17 cellular contexts compared by ENCODE assay signal in the genomic region with DNA sequence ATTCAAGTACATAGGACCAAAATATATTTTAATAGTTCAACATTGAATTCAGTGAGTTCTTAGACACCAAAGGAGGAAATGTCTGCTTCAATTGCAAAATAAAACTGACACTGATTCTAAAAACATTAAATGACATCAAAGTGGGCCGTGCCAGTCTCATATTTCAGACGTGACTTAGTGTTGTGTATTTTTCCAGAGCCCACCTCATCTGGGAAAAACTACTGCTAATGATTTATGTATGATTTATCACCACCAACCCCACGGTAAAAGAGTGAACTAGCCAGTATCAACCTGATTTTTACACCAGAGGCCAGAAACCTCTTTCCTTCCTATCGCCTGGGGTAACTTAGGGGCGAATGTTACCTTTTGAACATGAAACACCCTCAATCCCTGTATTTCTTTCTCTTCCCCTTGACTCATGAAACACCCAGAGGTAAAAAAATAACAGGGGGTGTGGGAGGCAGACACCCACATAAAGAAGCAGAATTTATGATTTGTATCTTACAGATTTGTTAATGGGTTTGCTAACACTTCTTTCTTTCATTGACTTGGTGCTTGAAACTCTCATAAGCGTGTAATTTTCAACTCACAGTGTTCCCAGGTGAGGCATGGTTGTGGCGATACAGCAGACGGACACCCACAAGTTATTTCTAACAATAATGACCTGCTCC.
"Had no signal": no experiment of that assay in that cellular context is flagged by ENCODE, and none has a peak within 500 bp of the region (broad histone marks: within the 10 kb centered on the region; RNA-seq: fewer than 3 reads in every experiment).

No MANE protein-coding gene starts in this region.

- H3K4me3 Mint-ChIP-seq: activated T-cell treated with anti-CD3 and anti-CD28 coated beads, Interleukin-2, amount 50 U/mL, for 72 hours; dendritic cell treated with granulocyte-macrophage colony-stimulating factor and Interleukin-4, amounts not matched to agents 40 ng/mL and 50 ng/mL, for 4 days; naive thymus-derived CD4-positive, alpha-beta T cell; stimulated activated naive B cell treated with anti-CD40 and anti-IgM and Interleukin-4, amounts not matched to agents 10 μg/mL and 1 μg/mL and 100 μg/mL, for 72 hours had no signal

- H3K4me3 ChIP-seq: adrenal gland, sigmoid colon had no signal

- H3K36me3 Mint-ChIP-seq: activated naive CD4-positive, alpha-beta T cell treated with anti-CD3 and anti-CD28 coated beads, Interleukin-2, amount 50 U/mL, for 72 hours; stimulated activated naive B cell treated with anti-CD40 and anti-IgM and Interleukin-4, amounts not matched to agents 10 μg/mL and 1 μg/mL and 100 μg/mL, for 72 hours had no signal

- H3K27ac ChIP-seq: adrenal gland, neutrophil, parathyroid adenoma, sigmoid colon had no signal

- H3K9ac ChIP-seq: parathyroid adenoma had no signal

- H3K27ac Mint-ChIP-seq: activated naive CD4-positive, alpha-beta T cell treated with anti-CD3 and anti-CD28 coated beads, Interleukin-2, amount 50 U/mL, for 72 hours; activated T-cell treated with anti-CD3 and anti-CD28 coated beads, Interleukin-2, amount 50 U/mL, for 72 hours; dendritic cell treated with granulocyte-macrophage colony-stimulating factor and Interleukin-4, amounts not matched to agents 40 ng/mL and 50 ng/mL, for 4 days; naive thymus-derived CD4-positive, alpha-beta T cell; stimulated activated naive B cell treated with anti-CD40 and anti-IgM and Interleukin-4, amounts not matched to agents 10 μg/mL and 1 μg/mL and 100 μg/mL, for 72 hours had no signal

- H3K36me3 ChIP-seq: adrenal gland, neutrophil, sigmoid colon had no signal

- DNase-seq: activated CD8-positive, alpha-beta memory T cell treated with anti-CD3 and anti-CD28 coated beads for 24 hours; activated CD8-positive, alpha-beta memory T cell treated with anti-CD3 and anti-CD28 coated beads, Interleukin-2, amount 50 U/mL, for 48 hours; activated effector memory CD4-positive, alpha-beta T cell treated with anti-CD3 and anti-CD28 coated beads, Interleukin-2, amount 50 U/mL, for 16 hours; activated T-cell treated with anti-CD3 and anti-CD28 coated beads, Interleukin-2, amount 50 U/mL, for 72 hours; adrenal gland; cerebellar nuclear complex; effector memory CD4-positive, alpha-beta T cell; mesenchymal stem cell; naive thymus-derived CD4-positive, alpha-beta T cell; sigmoid colon; stimulated activated naive B cell treated with anti-CD40 and anti-IgM and Interleukin-4, amounts not matched to agents 10 μg/mL and 1 μg/mL and 100 μg/mL, for 72 hours; T1000 had no signal

- H3K9me3 ChIP-seq: adrenal gland, neutrophil, sigmoid colon had no signal

- H3K4me1 Mint-ChIP-seq: stimulated activated naive B cell treated with anti-CD40 and anti-IgM and Interleukin-4, amounts not matched to agents 10 μg/mL and 1 μg/mL and 100 μg/mL, for 72 hours had no signal

- H3K27me3 ChIP-seq: adrenal gland, sigmoid colon had no signal

- ATAC-seq: activated CD4-positive, CD25-positive, alpha-beta regulatory T cell treated with anti-CD3 and anti-CD28 coated beads, Interleukin-2, amount 50 U/mL, for 24 hours; activated naive CD4-positive, alpha-beta T cell treated with anti-CD3 and anti-CD28 coated beads, Interleukin-2, amount 50 U/mL, for 72 hours; activated T-cell treated with anti-CD3 and anti-CD28 coated beads, Interleukin-2, amount 50 U/mL, for 72 hours; naive thymus-derived CD4-positive, alpha-beta T cell; stimulated activated naive B cell treated with anti-CD40 and anti-IgM and Interleukin-4, amounts not matched to agents 10 μg/mL and 1 μg/mL and 100 μg/mL, for 72 hours had no signal

- H3K9me3 Mint-ChIP-seq: activated naive CD4-positive, alpha-beta T cell treated with anti-CD3 and anti-CD28 coated beads, Interleukin-2, amount 50 U/mL, for 72 hours; activated T-cell treated with anti-CD3 and anti-CD28 coated beads, Interleukin-2, amount 50 U/mL, for 72 hours; dendritic cell treated with granulocyte-macrophage colony-stimulating factor and Interleukin-4, amounts not matched to agents 40 ng/mL and 50 ng/mL, for 4 days; naive thymus-derived CD4-positive, alpha-beta T cell had no signal

- H3K4me1 ChIP-seq: adrenal gland had no signal
